22 cellular contexts compared by ENCODE assay signal in the genomic region with DNA sequence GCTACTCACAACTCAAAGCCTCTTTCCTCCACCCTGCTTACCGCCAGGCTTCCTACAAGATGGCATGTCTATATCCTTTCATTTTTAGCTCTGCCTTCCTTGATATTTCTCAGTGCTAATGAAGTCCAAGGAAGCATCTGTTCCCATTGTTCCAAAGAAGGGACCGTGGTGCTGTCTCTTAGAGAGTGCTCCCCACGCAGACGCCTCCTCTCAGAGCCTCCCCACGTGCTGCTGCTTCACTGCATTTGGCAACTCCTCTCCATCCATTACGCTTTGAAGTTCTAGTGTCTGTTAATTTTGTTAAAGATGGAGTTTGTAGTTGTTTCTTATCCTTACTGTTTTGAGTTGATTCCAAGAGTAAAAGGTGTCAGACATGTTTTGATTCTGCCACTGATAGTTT.
"Had no signal": no experiment of that assay in that cellular context is flagged by ENCODE, and none has a peak within 500 bp of the region (broad histone marks: within the 10 kb centered on the region; RNA-seq: fewer than 3 reads in every experiment).

No MANE protein-coding gene starts in this region.

- ATAC-seq: HepG2, Panc1, PC-3 had no signal

- DNase-seq: IMR-90, Karpas-422, KG1, MM.1S, NCI-H1092 treated with DMSO at 0.1 percent for 48 hours, NCI-H1436, NCI-H187, NCI-H2029, NCI-H2081 treated with DMSO at 0.1 percent for 48 hours, NCI-H2171, NCI-H226, NCI-H446, NCI-H510A, NCI-H524 treated with DMSO at 0.1 percent for 48 hours, NCI-H69, NCI-H774, PC-3, SHP77, SK-N-SH, SW 1271 had no signal
